Comparison of ENCODE assay signal across 12 cellular contexts in genomic region chr4:99395595-99396364, GRCh38. TPM values are rescaled to one million over a fixed set of nuclear protein-coding genes. Genes with fewer than 3 reads are reported as not detected.
A peak's percentile ranks its signal among the peaks of the same experiment; 100 is the strongest.
DNase-seq lines count a peak whose midpoint lies in the region; ATAC-seq and TF ChIP-seq lines count a peak whose summit lies in the region.
"Had no signal": no experiment of that assay in that cellular context is flagged by ENCODE, and none has a peak within 500 bp of the region (broad histone marks: within the 10 kb centered on the region; RNA-seq: fewer than 3 reads in every experiment).

No MANE protein-coding gene starts in this region.

- no peak for TF ChIP-seq POLR2A in tibial nerve (IDR thresholded peaks at IDR 0.05)

- no peak overlapping the region for H3K4me3 ChIP-seq in SK-N-SH (ENCODE audit: low read depth in 2 of 2, low read length in 1 of 2)
- no peak overlapping the region for H3K4me3 ChIP-seq in tibial nerve

- H3K79me2 ChIP-seq in SK-N-SH (ENCODE audit: insufficient read depth) = no peaks in the 10 kb centered on the region

- DNase-seq in SK-N-SH = no peak
- peak; percentile 78 for DNase-seq in astrocyte of the hippocampus (ENCODE audit: low read depth, low spot score)
- no peak for DNase-seq in tibial nerve (ENCODE audit: low spot score in 2 of 2)
- no peak for DNase-seq in COLO668 (lab: John Stamatoyannopoulos, UW; ENCODE audit: unreplicated experiment)
- DNase-seq: activated CD8-positive, alpha-beta memory T cell treated with anti-CD3 and anti-CD28 coated beads for 24 hours; NCI-H1417 treated with DMSO at 0.1 percent for 48 hours had no signal

- ATAC-seq in SK-N-SH treated with all-trans-retinoic acid at 6 μM for 48 hours (no peak), HG02885 (IDR thresholded peaks at IDR 0.05; ENCODE audit: poor library complexity, unreplicated experiment) (no peak), HG02973 (IDR thresholded peaks at IDR 0.05; ENCODE audit: unreplicated experiment) (no peak)

- POLR2A ChIA-PET in SK-N-SH (lab: Yijun Ruan, JAX) = no interaction called here

- no peaks in the 10 kb centered on the region for H3F3A ChIP-seq in SK-N-SH (replicated peaks; ENCODE audit: insufficient read depth)

- TF ChIP-seq CTCF in SK-N-SH (IDR thresholded peaks at IDR 0.05) (no peak), tibial nerve (IDR thresholded peaks at IDR 0.05) (no peak)

- H4K20me1 ChIP-seq in SK-N-SH (ENCODE audit: insufficient read depth) = no peaks in the 10 kb centered on the region

- TF ChIP-seq EP300 in SK-N-SH (IDR thresholded peaks at IDR 0.05; ENCODE audit: borderline replicate concordance in 1 of 2, low read depth in 1 of 2, low read length in 1 of 2) = no peak
- TF ChIP-seq EP300 in tibial nerve (IDR thresholded peaks at IDR 0.05) = no peak

- no peaks in the 10 kb centered on the region for H3K27me3 ChIP-seq in SK-N-SH (ENCODE audit: insufficient read depth)
- H3K27me3 ChIP-seq in layer of hippocampus (ENCODE audit: control insufficient read depth, insufficient read depth, low read length) = no peaks in the 10 kb centered on the region
- no peaks in the 10 kb centered on the region for H3K27me3 ChIP-seq in tibial nerve

- CTCF ChIA-PET in SK-N-SH (lab: Yijun Ruan, JAX) = interaction anchor here (1.5 to 1.8 kb wide), 2 partner anchors 8 to 10 kb away, joined by 3 to 6 read pairs; no protein-coding TSS in a partner anchor

- H2AFZ ChIP-seq in SK-N-SH (ENCODE audit: low read depth) = no peak overlapping the region

- H3K27ac ChIP-seq in SK-N-SH (ENCODE audit: low read depth in 2 of 2, low read length in 1 of 2) = peak overlapping the region in 1 of 2 experiments; percentile 40; a peak in 2 of 4 replicates
- peak overlapping the region; percentile 38 for H3K27ac ChIP-seq in layer of hippocampus (ENCODE audit: low read depth, low read length)
- H3K27ac ChIP-seq in tibial nerve = peak overlapping the region; percentile 45 to 86 (median 72)
- H3K27ac ChIP-seq: 22Rv1 had no signal

- H3K9me2 ChIP-seq in SK-N-SH = no peaks in the 10 kb centered on the region

- no peaks in the 10 kb centered on the region for H3K36me3 ChIP-seq in SK-N-SH (replicated peaks in 1 of 2; ENCODE audit: control insufficient read depth in 1 of 2, insufficient read depth in 2 of 2, low read length in 1 of 2)
- no peaks in the 10 kb centered on the region for H3K36me3 ChIP-seq in tibial nerve

- peak overlapping the region; percentile 27; the same call in 1 of the 2 replicates for H3K9ac ChIP-seq in SK-N-SH

- H3K4me1 ChIP-seq in SK-N-SH (ENCODE audit: control insufficient read depth in 1 of 2, insufficient read depth in 2 of 2, low read depth in 1 of 2, low read length in 1 of 2) (no peaks in the 10 kb centered on the region; a peak in 1 of 4 replicates), tibial nerve (peaks cover 0 to 9% (median 3%) of the 10 kb centered on the region in 4 donors)

- H3K9me3 ChIP-seq in SK-N-SH (no peaks in the 10 kb centered on the region), tibial nerve (peaks cover 0 to 12% (median 5%) of the 10 kb centered on the region in 4 donors)

- WGBS in SK-N-SH (ENCODE audit: low lambda C conversion rate) = 23% methylated on average over 3 of the region's 3 CpGs
- WGBS in tibial nerve, 2 donors = 62 to 93% methylated on average over 3 of the region's 3 CpGs

- peak overlapping the region; percentile 21; the same call in 1 of the 2 replicates for H3K4me2 ChIP-seq in SK-N-SH

- no peak for TF ChIP-seq RAD21 in SK-N-SH (IDR thresholded peaks at IDR 0.05; ENCODE audit: low read length)

TF ChIP-seq in SK-N-SH, 30 proteins besides CTCF, POLR2A, EP300 and RAD21:
- TF ChIP-seq MXI1 (IDR thresholded peaks at IDR 0.05; ENCODE audit: low read depth, low read length) = no peak
- TF ChIP-seq SIN3A (IDR thresholded peaks at IDR 0.05; ENCODE audit: borderline replicate concordance, low read depth, low read length) = no peak
- TF ChIP-seq TAF1 (IDR thresholded peaks at IDR 0.05; ENCODE audit: borderline replicate concordance, low read depth, low read length) = no peak
- no peak for TF ChIP-seq FOXJ3 (CRISPR knock-in tag; IDR thresholded peaks at IDR 0.05)
- no peak for TF ChIP-seq IRF3 (IDR thresholded peaks at IDR 0.05; ENCODE audit: low read depth, low read length)
TF ChIP-seq in SK-N-SH: peak in this region for 0.

TF ChIP-seq in SK-N-SH treated with all-trans-retinoic acid at 6 μM for 48 hours, 23 proteins besides CTCF, POLR2A, EP300 and RAD21:
- TF ChIP-seq PPARA (CRISPR knock-in tag; IDR thresholded peaks at IDR 0.05; ENCODE audit: borderline replicate concordance) = no peak
- TF ChIP-seq GLIS3 (CRISPR knock-in tag; IDR thresholded peaks at IDR 0.05) = no peak
- no peak for TF ChIP-seq ZNF70 (CRISPR knock-in tag; IDR thresholded peaks at IDR 0.05)
- no peak for TF ChIP-seq PATZ1 (CRISPR knock-in tag; IDR thresholded peaks at IDR 0.05; ENCODE audit: borderline replicate concordance)

RNA-seq across cellular contexts. Expression of gene ADH7, which starts 39.4 kb away (rescaled TPM):
- not detected in 2 replicates for polyA plus RNA-seq in SK-N-SH (2012; rRNA removed)
- not detected in 2 replicates for polyA plus RNA-seq in SK-N-SH (2012; cell fraction: cytosol; rRNA removed)
- not detected in 2 replicates for polyA plus RNA-seq in SK-N-SH (2012; cell fraction: nucleus; rRNA removed)
- total RNA-seq in tibial nerve = not detected
- total RNA-seq: T-helper 2 cell treated with Interferon-gamma antibody and Interleukin-4, amounts not matched to agents 100 ng/mL and 5 ng/mL, for 36 hours had no signal

RNA-seq across cellular contexts. Expression of gene ADH1C, which starts 43.2 kb away (rescaled TPM):
- polyA plus RNA-seq in SK-N-SH (2012; rRNA removed) = not detected in 2 replicates
- polyA plus RNA-seq in SK-N-SH (2012; cell fraction: cytosol; rRNA removed) = 0.03 TPM in 1 of 2 replicates, not detected in the other
- not detected in 2 replicates for polyA plus RNA-seq in SK-N-SH (2012; cell fraction: nucleus; rRNA removed)
- 100 to 1,000 TPM in 3 of 4 donors, 10 to 100 TPM in 1; 44.7 to 186 (median 151) TPM for total RNA-seq in tibial nerve
- total RNA-seq: T-helper 2 cell treated with Interferon-gamma antibody and Interleukin-4, amounts not matched to agents 100 ng/mL and 5 ng/mL, for 36 hours had no signal
